26 cellular contexts compared by ENCODE assay signal in genomic region chr17:51255673-51256072, GRCh38.
"Had no signal": no experiment of that assay in that cellular context is flagged by ENCODE, and none has a peak within 500 bp of the region (broad histone marks: within the 10 kb centered on the region; RNA-seq: fewer than 3 reads in every experiment).

No MANE protein-coding gene starts in this region.

- ATAC-seq: activated CD8-positive, alpha-beta memory T cell treated with anti-CD3 and anti-CD28 coated beads, Interleukin-2, amount 10 ng/mL, durations not matched to agents 7 days and 5 days; heart right ventricle; left colon; natural killer cell; pancreas; right cardiac atrium; stimulated activated effector memory CD8-positive, alpha-beta T cell treated with anti-CD3 and anti-CD28 coated beads, Interleukin-12 subunit alpha, Interleukin-12 subunit beta, amount 100 ng/mL, for 72 hours; stimulated activated naive CD8-positive, alpha-beta T cell treated with anti-CD3 and anti-CD28 coated beads, Interleukin-15, amount 100 ng/mL, for 72 hours had no signal

- H3K27me3 Mint-ChIP-seq: activated CD4-positive, alpha-beta memory T cell treated with anti-CD3 and anti-CD28 coated beads, Interleukin-2, amount 10 ng/mL, durations not matched to agents 7 days and 5 days; activated CD8-positive, alpha-beta memory T cell treated with anti-CD3 and anti-CD28 coated beads, Interleukin-2, amount 10 ng/mL, durations not matched to agents 7 days and 5 days; activated naive CD8-positive, alpha-beta T cell; stimulated activated naive CD8-positive, alpha-beta T cell treated with anti-CD3 and anti-CD28 coated beads, Interleukin-15, amount 100 ng/mL, for 72 hours had no signal

- H3K9me3 Mint-ChIP-seq: activated CD4-positive, alpha-beta memory T cell treated with anti-CD3 and anti-CD28 coated beads, Interleukin-2, amount 10 ng/mL, durations not matched to agents 7 days and 5 days; natural killer cell; stimulated activated effector memory CD8-positive, alpha-beta T cell treated with anti-CD3 and anti-CD28 coated beads, Interleukin-12 subunit alpha, Interleukin-12 subunit beta, amount 100 ng/mL, for 72 hours; stimulated activated naive CD8-positive, alpha-beta T cell treated with anti-CD3 and anti-CD28 coated beads, Interleukin-15, amount 100 ng/mL, for 72 hours had no signal

- DNase-seq: activated CD4-positive, alpha-beta memory T cell treated with anti-CD3 and anti-CD28 coated beads, Interleukin-2, amount 10 ng/mL, durations not matched to agents 7 days and 5 days; activated CD4-positive, alpha-beta T cell treated with anti-CD3 and anti-CD28 coated beads for 48 hours; activated CD4-positive, CD25-positive, alpha-beta regulatory T cell; activated CD8-positive, alpha-beta memory T cell treated with anti-CD3 and anti-CD28 coated beads, Interleukin-2, amount 10 ng/mL, durations not matched to agents 7 days and 5 days; activated gamma-delta T cell treated with Interleukin-2 at 50 U/mL for 16 hours; activated T-cell treated with anti-CD3 and anti-CD28 coated beads for 4 hours; adrenal gland; colonic mucosa; heart right ventricle; left colon; natural killer cell; pancreas; right cardiac atrium; stimulated activated CD4-positive, alpha-beta T cell treated with anti-CD3 and anti-CD28 coated beads, Interleukin-2, amount 100 ng/mL, for 24 hours; stimulated activated naive CD8-positive, alpha-beta T cell treated with anti-CD3 and anti-CD28 coated beads, Interleukin-15, amount 100 ng/mL, for 72 hours; T-helper 1 cell; T1000; trophoblast cell had no signal

- H3K9me3 ChIP-seq: adrenal gland, ascending aorta, breast epithelium, colonic mucosa, heart right ventricle, neutrophil, pancreas, suprapubic skin, vagina had no signal

- H3K27me3 ChIP-seq: adrenal gland, ascending aorta, breast epithelium, colonic mucosa, heart right ventricle, neutrophil, pancreas, suprapubic skin, vagina had no signal

- H3K4me3 Mint-ChIP-seq: activated CD4-positive, alpha-beta memory T cell treated with anti-CD3 and anti-CD28 coated beads, Interleukin-2, amount 10 ng/mL, durations not matched to agents 7 days and 5 days; activated CD8-positive, alpha-beta memory T cell treated with anti-CD3 and anti-CD28 coated beads, Interleukin-2, amount 10 ng/mL, durations not matched to agents 7 days and 5 days; natural killer cell; stimulated activated effector memory CD8-positive, alpha-beta T cell treated with anti-CD3 and anti-CD28 coated beads, Interleukin-12 subunit alpha, Interleukin-12 subunit beta, amount 100 ng/mL, for 72 hours; stimulated activated naive CD8-positive, alpha-beta T cell treated with anti-CD3 and anti-CD28 coated beads, Interleukin-15, amount 100 ng/mL, for 72 hours had no signal

- H3K4me3 ChIP-seq: adrenal gland, ascending aorta, breast epithelium, colonic mucosa, heart right ventricle, lung, pancreas, suprapubic skin, vagina had no signal

- H3K27ac Mint-ChIP-seq: activated CD4-positive, alpha-beta memory T cell treated with anti-CD3 and anti-CD28 coated beads, Interleukin-2, amount 10 ng/mL, durations not matched to agents 7 days and 5 days; activated CD8-positive, alpha-beta memory T cell treated with anti-CD3 and anti-CD28 coated beads, Interleukin-2, amount 10 ng/mL, durations not matched to agents 7 days and 5 days; activated naive CD8-positive, alpha-beta T cell; natural killer cell; stimulated activated effector memory CD8-positive, alpha-beta T cell treated with anti-CD3 and anti-CD28 coated beads, Interleukin-12 subunit alpha, Interleukin-12 subunit beta, amount 100 ng/mL, for 72 hours; stimulated activated naive CD8-positive, alpha-beta T cell treated with anti-CD3 and anti-CD28 coated beads, Interleukin-15, amount 100 ng/mL, for 72 hours had no signal

- H3K36me3 ChIP-seq: adrenal gland, colonic mucosa, pancreas had no signal

- H3K27ac ChIP-seq: adrenal gland, ascending aorta, breast epithelium, colonic mucosa, heart right ventricle, suprapubic skin, vagina had no signal
